In genomic region chr4:57084360-57084759, GRCh38 we compare ENCODE assay signal across 2 cellular contexts.
TF ChIP-seq lines count a peak whose summit lies in the region.

No MANE protein-coding gene starts in this region.

TF ChIP-seq in IMR-90, 13 proteins besides CTCF, POLR2A, EP300 and RAD21:
- TF ChIP-seq, protein P1, sequence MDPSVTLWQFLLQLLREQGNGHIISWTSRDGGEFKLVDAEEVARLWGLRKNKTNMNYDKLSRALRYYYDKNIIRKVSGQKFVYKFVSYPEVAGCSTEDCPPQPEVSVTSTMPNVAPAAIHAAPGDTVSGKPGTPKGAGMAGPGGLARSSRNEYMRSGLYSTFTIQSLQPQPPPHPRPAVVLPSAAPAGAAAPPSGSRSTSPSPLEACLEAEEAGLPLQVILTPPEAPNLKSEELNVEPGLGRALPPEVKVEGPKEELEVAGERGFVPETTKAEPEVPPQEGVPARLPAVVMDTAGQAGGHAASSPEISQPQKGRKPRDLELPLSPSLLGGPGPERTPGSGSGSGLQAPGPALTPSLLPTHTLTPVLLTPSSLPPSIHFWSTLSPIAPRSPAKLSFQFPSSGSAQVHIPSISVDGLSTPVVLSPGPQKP (IDR thresholded peaks at IDR 0.05; ENCODE audit: borderline replicate concordance, low read depth, low read length) = no peak
- TF ChIP-seq CHD1 (IDR thresholded peaks at IDR 0.05; ENCODE audit: low read depth, low read length) (no peak), CEBPB (IDR thresholded peaks at IDR 0.05; ENCODE audit: low read depth, low read length) (no peak), RFX5 (IDR thresholded peaks at IDR 0.05; ENCODE audit: low read depth, low read length) (no peak), SMC3 (IDR thresholded peaks at IDR 0.05; ENCODE audit: low read depth, low read length) (no peak)
- TF ChIP-seq, protein P2, sequence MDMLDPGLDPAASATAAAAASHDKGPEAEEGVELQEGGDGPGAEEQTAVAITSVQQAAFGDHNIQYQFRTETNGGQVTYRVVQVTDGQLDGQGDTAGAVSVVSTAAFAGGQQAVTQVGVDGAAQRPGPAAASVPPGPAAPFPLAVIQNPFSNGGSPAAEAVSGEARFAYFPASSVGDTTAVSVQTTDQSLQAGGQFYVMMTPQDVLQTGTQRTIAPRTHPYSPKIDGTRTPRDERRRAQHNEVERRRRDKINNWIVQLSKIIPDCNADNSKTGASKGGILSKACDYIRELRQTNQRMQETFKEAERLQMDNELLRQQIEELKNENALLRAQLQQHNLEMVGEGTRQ (IDR thresholded peaks at IDR 0.05; ENCODE audit: low read depth, low read length) = no peak

TF ChIP-seq in GM12878, 131 proteins besides CTCF, POLR2A, EP300 and RAD21:
- TF ChIP-seq SRF (IDR thresholded peaks at IDR 0.05; ENCODE audit: low read depth in 2 of 2, low read length in 2 of 2) (peak; percentile 23 to 25; a peak in 1 of 4 replicates), REST (IDR thresholded peaks at IDR 0.05; ENCODE audit: low read depth, low read length) (no peak)
